In genomic region chr3:13013994-13014754, GRCh38 we compare ENCODE assay signal across 9 cellular contexts. TPM values are rescaled to one million over a fixed set of nuclear protein-coding genes. Genes with fewer than 3 reads are reported as not detected.
DNase-seq lines count a peak whose midpoint lies in the region; ATAC-seq, FAIRE-seq and TF ChIP-seq lines count a peak whose summit lies in the region.
"Had no signal": no experiment of that assay in that cellular context is flagged by ENCODE, and none has a peak within 500 bp of the region (broad histone marks: within the 10 kb centered on the region; RNA-seq: fewer than 3 reads in every experiment).

No MANE protein-coding gene starts in this region.

- H3K36me3 Mint-ChIP-seq in activated CD4-positive, alpha-beta T cell treated with anti-CD3 and anti-CD28 coated beads, Interleukin-2, amount 10 ng/mL, durations not matched to agents 24 days and 14 days (ENCODE audit: low read depth), result peaks cover 20% of the 10 kb centered on the region

- H3K27me3 Mint-ChIP-seq in activated CD4-positive, alpha-beta T cell treated with anti-CD3 and anti-CD28 coated beads, Interleukin-2, amount 10 ng/mL, durations not matched to agents 24 days and 14 days, result no peaks in the 10 kb centered on the region

- no peak for TF ChIP-seq CTCF in GM20000 (IDR thresholded peaks at IDR 0.05; ENCODE audit: extremely low read depth, missing control alignments)
- no peak for TF ChIP-seq CTCF in body of pancreas (IDR thresholded peaks at IDR 0.05)

- no peaks in the 10 kb centered on the region for H3K27me3 ChIP-seq in body of pancreas

- intact Hi-C loops in activated CD4-positive, alpha-beta T cell treated with anti-CD3 and anti-CD28 coated beads, Interleukin-2, amount 10 ng/mL, durations not matched to agents 24 days and 14 days (cut with micrococcal nuclease), result loop anchor here (2.0 to 10.0 kb wide), 5 partner anchors 59 to 1387 kb away; partner anchors contain the start of genes IQSEC1, LSM3, NUP210 and XPC
- intact Hi-C loops in body of pancreas (cut with DNase I), result no loop called here

- H3K27ac Mint-ChIP-seq in activated CD4-positive, alpha-beta T cell treated with anti-CD3 and anti-CD28 coated beads, Interleukin-2, amount 10 ng/mL, durations not matched to agents 24 days and 14 days, result peak overlapping the region; percentile 96

- no peaks in the 10 kb centered on the region for H3K9me3 ChIP-seq in body of pancreas

- peak; percentile 79 for TF ChIP-seq POLR2A in erythroblast (IDR thresholded peaks at IDR 0.05; ENCODE audit: low read length)
- no peak for TF ChIP-seq POLR2A in body of pancreas (IDR thresholded peaks at IDR 0.05)

- peak overlapping the region; percentile 85 for H3K4me3 Mint-ChIP-seq in activated CD4-positive, alpha-beta T cell treated with anti-CD3 and anti-CD28 coated beads, Interleukin-2, amount 10 ng/mL, durations not matched to agents 24 days and 14 days

- no peaks in the 10 kb centered on the region for H3K36me3 ChIP-seq in body of pancreas (replicated peaks in 1 of 2; ENCODE audit: insufficient read depth in 1 of 2, low read depth in 2 of 2)

- no peak overlapping the region for H3K27ac ChIP-seq in body of pancreas

- H3K4me1 Mint-ChIP-seq in activated CD4-positive, alpha-beta T cell treated with anti-CD3 and anti-CD28 coated beads, Interleukin-2, amount 10 ng/mL, durations not matched to agents 24 days and 14 days, result peaks cover 73% of the 10 kb centered on the region

- peak; percentile 97 for FAIRE-seq in GM19239 (lab: Jason Lieb, UNC)
- FAIRE-seq: endothelial cell of umbilical vein had no signal

- no peaks in the 10 kb centered on the region for H3K9me3 Mint-ChIP-seq in activated CD4-positive, alpha-beta T cell treated with anti-CD3 and anti-CD28 coated beads, Interleukin-2, amount 10 ng/mL, durations not matched to agents 24 days and 14 days

- DNase-seq in GM19239 (ENCODE audit: insufficient read length, low spot score) (no peak), erythroblast (lab: John Stamatoyannopoulos, UW) (peak; percentile 23 to 60), GM20000 (ENCODE audit: low spot score) (no peak), body of pancreas (no peak)
- DNase-seq in activated CD4-positive, alpha-beta T cell treated with anti-CD3 and anti-CD28 coated beads, Interleukin-2, amount 10 ng/mL, durations not matched to agents 24 days and 14 days, result peak; percentile 84
- peak; percentile 51 for DNase-seq in stimulated activated naive CD4-positive, alpha-beta T cell treated with Interleukin-2 at 50 U/mL for 16 hours (lab: John Stamatoyannopoulos, UW)
- DNase-seq: NCI-H2081 had no signal

- no peak for ATAC-seq in HG02623 (IDR thresholded peaks at IDR 0.05; ENCODE audit: unreplicated experiment)
- ATAC-seq in body of pancreas, result no peak

- peaks cover 5% of the 10 kb centered on the region for H3K4me1 ChIP-seq in body of pancreas

- no peak overlapping the region for H3K4me3 ChIP-seq in body of pancreas

- WGBS in body of pancreas, 2 donors, result 89 to 94% methylated on average over 5 to 7 of the region's 7 CpGs

RNA-seq across cellular contexts. Expression of gene IQSEC1, which starts 59.1 kb away (rescaled TPM):
- total RNA-seq in activated CD4-positive, alpha-beta T cell treated with anti-CD3 and anti-CD28 coated beads, Interleukin-2, amount 10 ng/mL, durations not matched to agents 24 days and 14 days, result 22.5 TPM in 2 replicates
- total RNA-seq in body of pancreas, result 10 to 100 TPM; 29.6 to 42.2 TPM

Comparison
In these comparisons a context has a peak if more than half of its experiments do, and no peak if none do; other contexts are left out.
1. DNase-seq: peak in activated CD4-positive, alpha-beta T cell treated with anti-CD3 and anti-CD28 coated beads, Interleukin-2, amount 10 ng/mL, durations not matched to agents 24 days and 14 days (single experiment), erythroblast (2 of 2) and stimulated activated naive CD4-positive, alpha-beta T cell treated with Interleukin-2 at 50 U/mL for 16 hours (single experiment); none in GM19239 (single experiment), GM20000 (single experiment) and body of pancreas (0 of 4).